ENCODE assay signal across 1 cellular context in genomic region chr1:48007044-48007443, GRCh38.
TF ChIP-seq lines count a peak whose summit lies in the region.

No MANE protein-coding gene starts in this region.

TF ChIP-seq in GM23338, 12 proteins besides CTCF, POLR2A, EP300 and RAD21 (continued from another document):
- TF ChIP-seq ZNF462 (CRISPR knock-in tag; IDR thresholded peaks at IDR 0.05) (no peak), JUNB (IDR thresholded peaks at IDR 0.05; ENCODE audit: unreplicated experiment) (no peak), CREB1 (CRISPR knock-in tag; IDR thresholded peaks at IDR 0.05; ENCODE audit: low read depth) (no peak), NANOG (IDR thresholded peaks at IDR 0.05; ENCODE audit: borderline replicate concordance) (no peak), ETS1 (IDR thresholded peaks at IDR 0.05) (no peak), EZH2 (IDR thresholded peaks at IDR 0.05; ENCODE audit: low read depth, unreplicated experiment) (no peak), ZNF114 (CRISPR knock-in tag; IDR thresholded peaks at IDR 0.05) (no peak), STAT1 (IDR thresholded peaks at IDR 0.05; ENCODE audit: unreplicated experiment) (no peak), POLR2AphosphoS5 (IDR thresholded peaks at IDR 0.05; ENCODE audit: low read depth) (no peak)
